1 cellular context compared by ENCODE assay signal in the genomic region with DNA sequence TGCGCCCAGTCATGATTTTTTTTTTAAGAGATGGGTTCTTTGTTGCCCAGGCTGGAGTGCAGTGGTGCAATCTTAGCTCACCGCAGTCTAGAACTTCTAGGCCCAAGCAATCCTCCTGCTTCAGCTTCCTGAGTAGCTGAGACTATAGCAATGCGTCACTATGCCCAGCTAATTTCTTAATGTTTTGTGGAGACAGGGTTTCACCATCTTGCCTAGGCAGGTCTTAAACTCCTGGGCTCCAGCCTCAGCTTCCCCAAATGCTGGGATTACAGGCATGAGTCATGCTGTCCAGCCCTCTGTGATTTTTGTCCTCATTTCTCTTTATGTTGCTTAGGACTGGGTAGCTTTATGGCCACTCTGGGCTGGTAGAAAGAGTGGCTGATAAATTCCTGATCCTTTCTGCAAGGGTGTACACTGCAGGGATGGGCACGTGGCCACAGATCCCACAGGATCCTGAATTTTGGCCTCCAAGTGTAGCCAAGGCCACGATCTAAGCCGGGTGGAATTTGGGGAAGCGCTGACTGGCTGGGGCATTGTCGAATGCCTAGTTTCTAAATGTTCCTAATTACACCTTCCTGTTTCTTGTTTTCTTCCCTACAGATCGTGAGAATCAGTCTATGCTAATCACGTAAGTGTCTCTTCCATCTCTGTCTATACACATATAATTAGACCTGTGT.
TF ChIP-seq lines count a peak whose summit lies in the region.

No MANE protein-coding gene starts in this region.

TF ChIP-seq in IMR-90, 13 proteins besides CTCF, POLR2A, EP300 and RAD21:
- TF ChIP-seq MXI1 (IDR thresholded peaks at IDR 0.05; ENCODE audit: borderline replicate concordance, low read depth, low read length) (no peak), CHD1 (IDR thresholded peaks at IDR 0.05; ENCODE audit: low read depth, low read length) (no peak), MAFK (IDR thresholded peaks at IDR 0.05; ENCODE audit: low read depth, low read length) (no peak), BHLHE40 (IDR thresholded peaks at IDR 0.05; ENCODE audit: low read depth, low read length) (no peak), RFX5 (IDR thresholded peaks at IDR 0.05; ENCODE audit: low read depth, low read length) (no peak), SMC3 (IDR thresholded peaks at IDR 0.05; ENCODE audit: low read depth, low read length) (no peak), CEBPB (IDR thresholded peaks at IDR 0.05; ENCODE audit: low read depth, low read length) (no peak), RCOR1 (IDR thresholded peaks at IDR 0.05; ENCODE audit: insufficient replicate concordance, low read length) (no peak), NFE2L2 (IDR thresholded peaks at IDR 0.05; ENCODE audit: low read depth, low read length) (no peak), MAZ (IDR thresholded peaks at IDR 0.05; ENCODE audit: borderline replicate concordance, low read depth, low read length) (no peak), FOS (IDR thresholded peaks at IDR 0.05; ENCODE audit: low read depth, low read length) (no peak)
- TF ChIP-seq, protein P1, sequence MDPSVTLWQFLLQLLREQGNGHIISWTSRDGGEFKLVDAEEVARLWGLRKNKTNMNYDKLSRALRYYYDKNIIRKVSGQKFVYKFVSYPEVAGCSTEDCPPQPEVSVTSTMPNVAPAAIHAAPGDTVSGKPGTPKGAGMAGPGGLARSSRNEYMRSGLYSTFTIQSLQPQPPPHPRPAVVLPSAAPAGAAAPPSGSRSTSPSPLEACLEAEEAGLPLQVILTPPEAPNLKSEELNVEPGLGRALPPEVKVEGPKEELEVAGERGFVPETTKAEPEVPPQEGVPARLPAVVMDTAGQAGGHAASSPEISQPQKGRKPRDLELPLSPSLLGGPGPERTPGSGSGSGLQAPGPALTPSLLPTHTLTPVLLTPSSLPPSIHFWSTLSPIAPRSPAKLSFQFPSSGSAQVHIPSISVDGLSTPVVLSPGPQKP (IDR thresholded peaks at IDR 0.05; ENCODE audit: borderline replicate concordance, low read depth, low read length): no peak
- TF ChIP-seq, protein P2, sequence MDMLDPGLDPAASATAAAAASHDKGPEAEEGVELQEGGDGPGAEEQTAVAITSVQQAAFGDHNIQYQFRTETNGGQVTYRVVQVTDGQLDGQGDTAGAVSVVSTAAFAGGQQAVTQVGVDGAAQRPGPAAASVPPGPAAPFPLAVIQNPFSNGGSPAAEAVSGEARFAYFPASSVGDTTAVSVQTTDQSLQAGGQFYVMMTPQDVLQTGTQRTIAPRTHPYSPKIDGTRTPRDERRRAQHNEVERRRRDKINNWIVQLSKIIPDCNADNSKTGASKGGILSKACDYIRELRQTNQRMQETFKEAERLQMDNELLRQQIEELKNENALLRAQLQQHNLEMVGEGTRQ (IDR thresholded peaks at IDR 0.05; ENCODE audit: low read depth, low read length): no peak
